Comparison of ENCODE assay signal across 14 cellular contexts in genomic region chr17:49817993-49818392, GRCh38. TPM values are rescaled to one million over a fixed set of nuclear protein-coding genes. Genes with fewer than 3 reads are reported as not detected.
DNase-seq lines count a peak whose midpoint lies in the region; ATAC-seq and TF ChIP-seq lines count a peak whose summit lies in the region.
"Had no signal": no experiment of that assay in that cellular context is flagged by ENCODE, and none has a peak within 500 bp of the region (broad histone marks: within the 10 kb centered on the region; RNA-seq: fewer than 3 reads in every experiment).

No MANE protein-coding gene starts in this region.

- peak overlapping the region; percentile 65 for H3K56ac ChIP-seq in mesendoderm (ENCODE audit: low read length)

- peaks cover 11% of the 10 kb centered on the region for H3K79me1 ChIP-seq in mesendoderm (ENCODE audit: low read length)

- H3K27me3 Mint-ChIP-seq in stimulated activated naive CD8-positive, alpha-beta T cell treated with anti-CD3 and anti-CD28 coated beads, Interleukin-15, Interleukin-2, amounts not matched to agents 100 ng/mL and 50 ng/mL, for 24 hours, result no peaks in the 10 kb centered on the region

- H3K36me3 ChIP-seq in mesendoderm (ENCODE audit: control insufficient read depth, insufficient read depth, low read length) (no peaks in the 10 kb centered on the region), uterus (no peaks in the 10 kb centered on the region)

- H2BK5ac ChIP-seq in mesendoderm (ENCODE audit: low read length), result no peak overlapping the region

- no peak overlapping the region for H4K8ac ChIP-seq in mesendoderm (ENCODE audit: low read depth, low read length)

- H3K27me3 ChIP-seq in mesendoderm (ENCODE audit: insufficient read depth, low read length, poor library complexity), result no peaks in the 10 kb centered on the region
- H3K27me3 ChIP-seq in uterus, result no peaks in the 10 kb centered on the region

- H3K27ac Mint-ChIP-seq in stimulated activated naive CD8-positive, alpha-beta T cell treated with anti-CD3 and anti-CD28 coated beads, Interleukin-15, Interleukin-2, amounts not matched to agents 100 ng/mL and 50 ng/mL, for 24 hours, result peak overlapping the region; percentile 50

- DNase-seq in activated CD8-positive, alpha-beta memory T cell treated with anti-CD3 and anti-CD28 coated beads for 1 hour (ENCODE audit: extremely low read depth in 1 of 2, low read depth in 1 of 2), result peak; percentile 9 to 18
- no peak for DNase-seq in activated CD8-positive, alpha-beta memory T cell treated with anti-CD3 and anti-CD28 coated beads, Interleukin-2, amount 50 U/mL, for 48 hours
- peak; percentile 47 for DNase-seq in activated T-cell treated with anti-CD3 and anti-CD28 coated beads, Interleukin-2, amount 50 U/mL, for 1 hour
- DNase-seq in mesendoderm, result no peak
- no peak for DNase-seq in uterus
- DNase-seq in C1 segment of cervical spinal cord (lab: John Stamatoyannopoulos, UW), result no peak
- DNase-seq: cortex of kidney, glutamatergic neuron, NCI-H1436 had no signal

- H3K4me1 Mint-ChIP-seq in stimulated activated naive CD8-positive, alpha-beta T cell treated with anti-CD3 and anti-CD28 coated beads, Interleukin-15, Interleukin-2, amounts not matched to agents 100 ng/mL and 50 ng/mL, for 24 hours (ENCODE audit: low read depth), result peaks cover 70% of the 10 kb centered on the region

- H2AK5ac ChIP-seq in mesendoderm (ENCODE audit: low read length), result no peak overlapping the region

- no peak overlapping the region for H4K5ac ChIP-seq in mesendoderm (ENCODE audit: low read length)

- no peak for TF ChIP-seq CTCF in uterus (IDR thresholded peaks at IDR 0.05)

- no peak for TF ChIP-seq POLR2A in uterus (IDR thresholded peaks at IDR 0.05)

- H3K27ac ChIP-seq in mesendoderm (ENCODE audit: low read depth, low read length) (no peak overlapping the region), uterus (no peak overlapping the region)

- no peak overlapping the region for H3K18ac ChIP-seq in mesendoderm (ENCODE audit: low read length)

- peaks cover 27% of the 10 kb centered on the region for H3K79me2 ChIP-seq in mesendoderm (ENCODE audit: control insufficient read depth, insufficient read depth, low read length)

- no peak overlapping the region for H3K23ac ChIP-seq in mesendoderm (ENCODE audit: low read length)

- no peak overlapping the region for H2BK15ac ChIP-seq in mesendoderm (replicated peaks; ENCODE audit: low read depth)

- no peak overlapping the region for H3K9ac ChIP-seq in mesendoderm (ENCODE audit: low read length)

- H3K9me3 ChIP-seq in uterus, result no peaks in the 10 kb centered on the region

- no CpG with 5 or more reads among the region's 4 CpGs for WGBS in mesendoderm (ENCODE audit: extremely low coverage, insufficient coverage, low lambda C conversion rate)

- H3K9me3 Mint-ChIP-seq in stimulated activated naive CD8-positive, alpha-beta T cell treated with anti-CD3 and anti-CD28 coated beads, Interleukin-15, Interleukin-2, amounts not matched to agents 100 ng/mL and 50 ng/mL, for 24 hours, result no peaks in the 10 kb centered on the region

- intact Hi-C loops in uterus (cut with DNase I; ENCODE audit: low total_unique reads), result no loop called here

- no peak overlapping the region for H3K4ac ChIP-seq in mesendoderm (ENCODE audit: low read depth, low read length)

- peaks cover 77% of the 10 kb centered on the region for H3K36me3 Mint-ChIP-seq in stimulated activated naive CD8-positive, alpha-beta T cell treated with anti-CD3 and anti-CD28 coated beads, Interleukin-15, Interleukin-2, amounts not matched to agents 100 ng/mL and 50 ng/mL, for 24 hours (ENCODE audit: low read depth)

- H3K4me1 ChIP-seq in mesendoderm (ENCODE audit: control insufficient read depth, low read depth, low read length) (peaks cover 10% of the 10 kb centered on the region), uterus (no peaks in the 10 kb centered on the region)

- H3K4me2 ChIP-seq in mesendoderm (ENCODE audit: low read length), result no peak overlapping the region

- H2BK120ac ChIP-seq in mesendoderm (ENCODE audit: low read depth, low read length), result no peak overlapping the region

- no peak for ATAC-seq in HG03280 (IDR thresholded peaks at IDR 0.05; ENCODE audit: unreplicated experiment)

- H3K4me3 ChIP-seq in mesendoderm (ENCODE audit: low read length) (no peak overlapping the region), uterus (no peak overlapping the region)

- no peak overlapping the region for H3K4me3 Mint-ChIP-seq in stimulated activated naive CD8-positive, alpha-beta T cell treated with anti-CD3 and anti-CD28 coated beads, Interleukin-15, Interleukin-2, amounts not matched to agents 100 ng/mL and 50 ng/mL, for 24 hours

RNA-seq across cellular contexts. Expression of gene KAT7, which starts 29.5 kb away (rescaled TPM):
- polyA plus RNA-seq in mesendoderm (2013, experiment 1 of 2), result 82.4 TPM
- polyA plus RNA-seq in mesendoderm (2013, experiment 2 of 2), result 83.9 TPM
- total RNA-seq in uterus, result 100 to 1,000 TPM in 1 of 4 donors, 10 to 100 TPM in 3; 16.8 to 117 (median 40.8) TPM

RNA-seq across cellular contexts. Expression of gene TAC4, which starts 29.9 kb away (rescaled TPM):
- not detected for polyA plus RNA-seq in mesendoderm (2013, experiment 1 of 2)
- polyA plus RNA-seq in mesendoderm (2013, experiment 2 of 2), result not detected
- 1 to 10 TPM in 1 of 4 donors, not detected in 3; 1.3 TPM for total RNA-seq in uterus
- total RNA-seq: lung microvascular endothelial cell, renal cortical epithelial cell, temporal lobe had no signal

RNA-seq across cellular contexts. Expression of gene FAM117A, which starts 54.1 kb away (rescaled TPM):
- polyA plus RNA-seq in mesendoderm (2013, experiment 1 of 2), result 18.5 TPM
- polyA plus RNA-seq in mesendoderm (2013, experiment 2 of 2), result 19.6 TPM
- total RNA-seq in uterus, result 10 to 100 TPM in 3 of 4 donors, 1 to 10 TPM in 1; 2.6 to 40.2 (median 19.5) TPM

Comparison
In these comparisons a context has a peak if more than half of its experiments do, and no peak if none do; other contexts are left out.
1. DNase-seq: peak in activated CD8-positive, alpha-beta memory T cell treated with anti-CD3 and anti-CD28 coated beads for 1 hour (2 of 2) and activated T-cell treated with anti-CD3 and anti-CD28 coated beads, Interleukin-2, amount 50 U/mL, for 1 hour (single experiment); none in activated CD8-positive, alpha-beta memory T cell treated with anti-CD3 and anti-CD28 coated beads, Interleukin-2, amount 50 U/mL, for 48 hours (single experiment), mesendoderm (single experiment), uterus (0 of 2) and C1 segment of cervical spinal cord (0 of 14).